Comparison of ENCODE assay signal across 36 cellular contexts in genomic region chr7:15557686-15558085, GRCh38. TPM values are rescaled to one million over a fixed set of nuclear protein-coding genes. Genes with fewer than 3 reads are reported as not detected.
DNase-seq lines count a peak whose midpoint lies in the region; ATAC-seq, FAIRE-seq and TF ChIP-seq lines count a peak whose summit lies in the region.
"Had no signal": no experiment of that assay in that cellular context is flagged by ENCODE, and none has a peak within 500 bp of the region (broad histone marks: within the 10 kb centered on the region; RNA-seq: fewer than 3 reads in every experiment).

No MANE protein-coding gene starts in this region.

- H3K27ac ChIP-seq in heart left ventricle = peak overlapping the region in 9 of 12 donors; percentile 1 to 72 (median 38)
- no peak overlapping the region for H3K27ac ChIP-seq in GM12878 (ENCODE audit: control insufficient read depth, insufficient read depth)
- H3K27ac ChIP-seq in psoas muscle = peak overlapping the region; percentile 42
- H3K27ac ChIP-seq in tibial nerve = peak overlapping the region in 3 of 4 donors; percentile 43 to 81 (median 76)
- H3K27ac ChIP-seq: BLaER1 treated with 17β-estradiol and CSF1 and Interleukin-3, amounts not matched to agents 10 nM and 100 nM; lower lobe of right lung; PC-9 had no signal

- no peak for TF ChIP-seq POLR2A in heart left ventricle (IDR thresholded peaks at IDR 0.05)
- no peak for TF ChIP-seq POLR2A in GM12878 (IDR thresholded peaks at IDR 0.05; ENCODE audit: low read depth, low read length)
- no peak for TF ChIP-seq POLR2A in tibial nerve (IDR thresholded peaks at IDR 0.05)

- H3K36me3 ChIP-seq in heart left ventricle (no peaks in the 10 kb centered on the region), GM12878 (ENCODE audit: control insufficient read depth in 2 of 2, insufficient read depth in 2 of 2, low read length in 1 of 2) (no peaks in the 10 kb centered on the region), psoas muscle (ENCODE audit: insufficient read depth in 1 of 2, low read depth in 1 of 2) (no peaks in the 10 kb centered on the region), tibial nerve (no peaks in the 10 kb centered on the region)
- H3K36me3 ChIP-seq: BLaER1 treated with 17β-estradiol and CSF1 and Interleukin-3, amounts not matched to agents 10 nM and 100 nM; HAP-1; lower lobe of right lung; MG63 had no signal

- intact Hi-C loops in heart left ventricle (cut with DNase I) (loop anchor here (2.0 to 10.0 kb wide), 11 partner anchors 125 to 515 kb away; partner anchors contain the start of gene MEOX2 (in 4 of the 10)), Right ventricle myocardium inferior (cut with DNase I) (loop anchor here (5.0 to 10.0 kb wide), 3 partner anchors 130 to 510 kb away; partner anchors contain the start of gene MEOX2), GM12878 (cut with micrococcal nuclease; ENCODE audit: unreplicated experiment) (loop anchor here (5.0 kb wide), 1 partner anchor 95 kb away; no protein-coding TSS in a partner anchor), psoas muscle (cut with DNase I) (loop anchor here in 1 of 2 donors (5.0 kb wide), 1 partner anchor 130 kb away; the partner anchor contains the start of gene MEOX2)

- no peaks in the 10 kb centered on the region for H3K27me3 ChIP-seq in heart left ventricle
- no peaks in the 10 kb centered on the region for H3K27me3 ChIP-seq in GM12878 (replicated peaks in 1 of 2; ENCODE audit: control insufficient read depth in 2 of 2, insufficient read depth in 2 of 2, low read length in 1 of 2)
- no peaks in the 10 kb centered on the region for H3K27me3 ChIP-seq in psoas muscle (ENCODE audit: insufficient read depth in 3 of 3, low read length in 2 of 3)
- no peaks in the 10 kb centered on the region for H3K27me3 ChIP-seq in tibial nerve
- H3K27me3 ChIP-seq: BLaER1 treated with 17β-estradiol and CSF1 and Interleukin-3, amounts not matched to agents 10 nM and 100 nM; MG63; testis had no signal

- H3K9me3 ChIP-seq in heart left ventricle (peaks cover 0 to 4% (median 0%) of the 10 kb centered on the region in 12 donors), GM12878 (replicated peaks; ENCODE audit: control insufficient read depth, insufficient read depth, low read length) (no peaks in the 10 kb centered on the region), psoas muscle (no peaks in the 10 kb centered on the region), tibial nerve (no peaks in the 10 kb centered on the region)
- H3K9me3 ChIP-seq: BLaER1 treated with 17β-estradiol and CSF1 and Interleukin-3, amounts not matched to agents 10 nM and 100 nM; Caco-2; HAP-1; lower lobe of right lung; MG63; mucosa of descending colon; testis had no signal

- H3K79me2 ChIP-seq in GM12878 (ENCODE audit: control insufficient read depth, insufficient read depth, low read length) = no peaks in the 10 kb centered on the region

- TF ChIP-seq CTCF in heart left ventricle (IDR thresholded peaks at IDR 0.05) = no peak
- TF ChIP-seq CTCF in GM12878 (IDR thresholded peaks at IDR 0.05 in 2 of 3, conservative IDR thresholded peaks at IDR 0.05 in 1 of 3; ENCODE audit: control insufficient read depth in 2 of 3, extremely low read depth in 1 of 3, insufficient read depth in 1 of 3, low read depth in 3 of 3, low read length in 3 of 3) = no peak
- no peak for TF ChIP-seq CTCF in psoas muscle (IDR thresholded peaks at IDR 0.05)
- TF ChIP-seq CTCF in tibial nerve (IDR thresholded peaks at IDR 0.05) = no peak

- CTCF ChIA-PET in GM12878 (lab: Yijun Ruan, JAX) = interaction anchor here (1.0 kb wide), 1 partner anchor 166 kb away, joined by 4 read pairs; no protein-coding TSS in a partner anchor

- no peak for FAIRE-seq in GM12878 (lab: Jason Lieb, UNC)
- FAIRE-seq in frontal cortex (lab: Jason Lieb, UNC) = no peak
- FAIRE-seq: GM18507, HTR-8/SVneo had no signal

- RAD21 ChIA-PET in GM12878 (lab: Charles Lee; ENCODE audit: unreplicated experiment) = interaction anchor here (1.0 to 1.8 kb wide), 5 partner anchors 23 to 118 kb away, joined by 3 to 4 read pairs (median 4); no protein-coding TSS in a partner anchor

- no peak overlapping the region for H2AFZ ChIP-seq in GM12878 (ENCODE audit: control insufficient read depth, low read depth, low read length)
- H2AFZ ChIP-seq: PC-9 had no signal

- TF ChIP-seq EP300 in GM12878 (IDR thresholded peaks at IDR 0.05; ENCODE audit: borderline replicate concordance in 1 of 2, control insufficient read depth in 1 of 2, low read depth in 2 of 2, low read length in 2 of 2) = no peak
- TF ChIP-seq EP300 in tibial nerve (IDR thresholded peaks at IDR 0.05) = no peak

- no peak for TF ChIP-seq RAD21 in GM12878 (IDR thresholded peaks at IDR 0.05; ENCODE audit: insufficient read depth, low read depth, low read length)

- SMC1A ChIA-PET in GM12878 (lab: Charles Lee; ENCODE audit: uncharacterized antibody, unreplicated experiment) = interaction anchor here (0.7 to 1.9 kb wide), 3 partner anchors 23 to 163 kb away, joined by 3 to 8 read pairs (median 8); no protein-coding TSS in a partner anchor

- H3K9ac ChIP-seq in GM12878 (ENCODE audit: control insufficient read depth, insufficient read depth, low read length) = no peak overlapping the region
- H3K9ac ChIP-seq: BLaER1 treated with 17β-estradiol and CSF1 and Interleukin-3, amounts not matched to agents 10 nM and 100 nM had no signal

- DNase-seq in heart left ventricle (no peak), Right ventricle myocardium inferior (ENCODE audit: missing footprints) (no peak), GM12878 (ENCODE audit: low read depth, low spot score) (no peak), psoas muscle (no peak), tibial nerve (ENCODE audit: low spot score in 2 of 2) (no peak), frontal cortex (ENCODE audit: low spot score in 2 of 2) (no peak), NCI-H1048 (lab: John Stamatoyannopoulos, UW) (no peak)
- DNase-seq in activated T-cell treated with anti-CD3 and anti-CD28 coated beads, Interleukin-2, amount 50 U/mL, for 48 hours = no peak
- DNase-seq: activated CD4-positive, alpha-beta T cell treated with anti-CD3 and anti-CD28 coated beads, Interleukin-2, amount 10 ng/mL, durations not matched to agents 7 days and 5 days; activated gamma-delta T cell treated with Interleukin-2 at 50 U/mL for 16 hours; activated T-cell treated with anti-CD3 and anti-CD28 coated beads, Interleukin-2, amount 50 U/mL, for 24 hours; Caco-2; central memory CD4-positive, alpha-beta T cell; DMS79; GF-D8; glutamatergic neuron; KBM-7; kidney; lower lobe of right lung; MG63; mucosa of descending colon; NCI-H1436; NCI-H2107; NCI-H446; NK-92 treated with Interleukin-12 subunit alpha and Interleukin-12 subunit beta, amount 100 ng/mL, for 24 hours; PC-9; SIG-M5; stimulated activated CD4-positive, alpha-beta T cell treated with anti-CD3 and anti-CD28 coated beads, Interleukin-15, amount 100 ng/mL, for 24 hours; stimulated activated naive B cell treated with anti-CD40 and anti-IgM and Interleukin-4, amounts not matched to agents 10 μg/mL and 1 μg/mL and 100 μg/mL, for 72 hours; T1000; testis had no signal

- POLR2A ChIA-PET in GM12878 (lab: Charles Lee) = no interaction called here

- H3K4me2 ChIP-seq in GM12878 (ENCODE audit: control insufficient read depth, insufficient read depth) = no peak overlapping the region
- H3K4me2 ChIP-seq: BLaER1 treated with 17β-estradiol and CSF1 and Interleukin-3, amounts not matched to agents 10 nM and 100 nM; PC-9 had no signal

- peaks cover 0 to 45% (median 1%) of the 10 kb centered on the region in 12 donors for H3K4me1 ChIP-seq in heart left ventricle
- H3K4me1 ChIP-seq in GM12878 (ENCODE audit: control insufficient read depth, insufficient read depth, low read length) = no peaks in the 10 kb centered on the region
- H3K4me1 ChIP-seq in psoas muscle = no peaks in the 10 kb centered on the region
- H3K4me1 ChIP-seq in tibial nerve = peaks cover 0 to 29% (median 2%) of the 10 kb centered on the region in 4 donors
- H3K4me1 ChIP-seq: HAP-1, lower lobe of right lung had no signal

- no TSS peak for BruUV-seq in GM12878 (replicated peaks; lab: Mats Ljungman, UMichigan)

- no peaks in the 10 kb centered on the region for H4K20me1 ChIP-seq in GM12878 (ENCODE audit: control insufficient read depth, insufficient read depth)
- H4K20me1 ChIP-seq: BLaER1 treated with 17β-estradiol and CSF1 and Interleukin-3, amounts not matched to agents 10 nM and 100 nM had no signal

- ATAC-seq in heart left ventricle (no peak), Right ventricle myocardium inferior (no peak), GM12878 (peak; percentile 38), psoas muscle (no peak)
- ATAC-seq: lower lobe of right lung; mucosa of descending colon; natural killer cell treated with Interleukin-12 subunit alpha and Interleukin-12 subunit beta and Interleukin-15 and Interleukin-18, amount 100 ng/mL, for 72 hours; stimulated activated naive B cell treated with anti-CD40 and anti-IgM and Interleukin-4, amounts not matched to agents 10 μg/mL and 1 μg/mL and 100 μg/mL, for 72 hours had no signal

- H3K4me3 ChIP-seq in heart left ventricle = peak overlapping the region in 9 of 12 donors; percentile 8 to 46 (median 27)
- H3K4me3 ChIP-seq in GM12878 = no peak overlapping the region
- H3K4me3 ChIP-seq in psoas muscle = peak overlapping the region; percentile 47
- H3K4me3 ChIP-seq in tibial nerve = peak overlapping the region in 2 of 4 donors; percentile 11 to 34
- H3K4me3 ChIP-seq: BLaER1 treated with 17β-estradiol and CSF1 and Interleukin-3, amounts not matched to agents 10 nM and 100 nM; HAP-1; MG63; mucosa of descending colon; PC-9; testis had no signal

- in situ Hi-C loops in GM12878 (cut with MboI) = no loop called here

RNA-seq across cellular contexts. Expression of gene AGMO, which starts 4.1 kb away (rescaled TPM):
- total RNA-seq in heart left ventricle = under 1 TPM in 8 of 9 donors, not detected in 1; 0.21 to 0.66 (median 0.40) TPM
- polyA plus RNA-seq in heart left ventricle = under 1 TPM; 0.12 to 0.72 TPM
- 0.16 TPM for total RNA-seq in Right ventricle myocardium inferior
- not detected in 2 replicates for total RNA-seq in GM12878 (2013; cell fraction: nucleolus; rRNA removed)
- not detected in 2 replicates for total RNA-seq in GM12878 (2014; rRNA removed)
- not detected in 2 replicates for total RNA-seq in GM12878 (2014; rRNA removed; fragmentation: Illumina TruSeq; extraction: Trizol)
- total RNA-seq in GM12878 (2021) = not detected in 2 replicates
- polyA plus RNA-seq in GM12878 (2011; ENCODE audit: low read depth) = not detected
- polyA plus RNA-seq in GM12878 (2011; rRNA removed) = 0.11 and 0.17 TPM in 2 replicates
- 0.02 and 0.04 TPM in 2 replicates for polyA plus RNA-seq in GM12878 (2011; cell fraction: cytosol; rRNA removed)
- 0.19 TPM in 1 of 2 replicates, not detected in the other for polyA plus RNA-seq in GM12878 (2011; cell fraction: nucleus; rRNA removed)
- polyA plus RNA-seq in GM12878 (2012) = not detected in 2 replicates
- not detected in 2 replicates for polyA plus RNA-seq in GM12878 (2014; fragmentation: Illumina TruSeq; extraction: Trizol)
- polyA plus RNA-seq in GM12878 (2014; fragmentation: Nextera tagmentation; extraction: Ambion mirVana) = under 1 TPM in 1 of 2 experiments, not detected in 1; 0.29 TPM
- not detected in 2 replicates for polyA plus RNA-seq in GM12878 (2014; rRNA removed)
- polyA plus RNA-seq in GM12878 (2016; fragmentation: Nextera tagmentation; extraction: Ambion mirVana) = not detected
- 0.95 TPM in 1 of 2 replicates, not detected in the other for polyA minus RNA-seq in GM12878 (2011; rRNA and poly(A)+ RNA removed)
- not detected in 2 replicates for polyA minus RNA-seq in GM12878 (2011; cell fraction: cytosol; rRNA and poly(A)+ RNA removed)
- polyA minus RNA-seq in GM12878 (2011; cell fraction: nucleus; rRNA and poly(A)+ RNA removed) = 1.2 and 1.3 TPM in 2 replicates
- total RNA-seq in psoas muscle = under 1 TPM in 3 of 4 donors, not detected in 1; 0.26 to 0.54 (median 0.44) TPM
- polyA plus RNA-seq in psoas muscle = under 1 TPM; 0.13 to 0.39 (median 0.32) TPM
- 10 to 100 TPM in 1 of 4 donors, 1 to 10 TPM in 3; 2.4 to 14.0 (median 6.5) TPM for total RNA-seq in tibial nerve
- under 0.01 TPM for total RNA-seq in frontal cortex
- total RNA-seq: activated CD4-positive, alpha-beta T cell treated with anti-CD3 and anti-CD28 coated beads, Interleukin-2, amount 10 ng/mL, durations not matched to agents 7 days and 5 days; lower lobe of right lung; natural killer cell treated with Interleukin-12 subunit alpha and Interleukin-12 subunit beta and Interleukin-15 and Interleukin-18, amount 100 ng/mL, for 72 hours; PC-9 had no signal
